ENCODE assay signal across 1 cellular context in the genomic region with DNA sequence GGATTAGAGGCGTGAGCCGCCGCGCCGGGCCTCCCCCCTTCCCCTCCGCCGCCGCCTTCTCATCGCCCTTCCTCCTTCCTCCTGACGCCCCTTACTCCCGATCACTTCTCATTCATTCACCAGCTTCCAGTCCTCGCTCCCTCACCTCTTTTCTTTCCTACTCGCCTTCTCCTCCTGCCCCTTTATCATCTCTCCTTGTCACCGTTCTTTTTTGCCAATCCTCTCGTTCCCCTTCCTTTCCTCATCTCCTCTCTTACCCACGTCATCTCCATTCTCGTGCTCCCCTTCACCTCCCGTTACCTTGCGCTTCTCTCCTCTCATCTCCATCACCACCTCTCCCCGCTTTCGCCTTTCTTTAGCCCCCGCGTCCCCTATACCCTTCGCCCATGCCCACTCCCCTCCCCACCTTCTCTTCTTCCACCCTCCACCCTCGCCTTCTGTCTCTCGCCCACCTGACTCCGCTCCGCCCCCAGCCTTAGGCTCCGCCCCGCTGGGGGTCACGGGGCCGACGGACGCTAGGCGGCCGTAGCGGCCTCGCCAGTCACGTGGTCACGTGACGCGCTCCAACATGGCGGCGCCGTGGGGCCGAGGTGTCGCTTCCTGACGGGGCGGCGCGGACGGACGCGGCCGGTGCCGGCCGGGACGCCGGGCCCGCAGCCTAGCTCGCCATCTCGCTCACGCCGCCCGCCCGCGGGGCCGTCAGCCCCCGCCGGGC.
TF ChIP-seq lines count a peak whose summit lies in the region.

A gene (plus strand): TSS at position 544 of the 715 bp plus-strand sequence. CDS start 179 bp downstream, outside the sequence.

TF ChIP-seq in K562, 482 proteins besides CTCF, POLR2A, EP300 and RAD21 (continued from another document and continues in another):
- TF ChIP-seq, protein P1, sequence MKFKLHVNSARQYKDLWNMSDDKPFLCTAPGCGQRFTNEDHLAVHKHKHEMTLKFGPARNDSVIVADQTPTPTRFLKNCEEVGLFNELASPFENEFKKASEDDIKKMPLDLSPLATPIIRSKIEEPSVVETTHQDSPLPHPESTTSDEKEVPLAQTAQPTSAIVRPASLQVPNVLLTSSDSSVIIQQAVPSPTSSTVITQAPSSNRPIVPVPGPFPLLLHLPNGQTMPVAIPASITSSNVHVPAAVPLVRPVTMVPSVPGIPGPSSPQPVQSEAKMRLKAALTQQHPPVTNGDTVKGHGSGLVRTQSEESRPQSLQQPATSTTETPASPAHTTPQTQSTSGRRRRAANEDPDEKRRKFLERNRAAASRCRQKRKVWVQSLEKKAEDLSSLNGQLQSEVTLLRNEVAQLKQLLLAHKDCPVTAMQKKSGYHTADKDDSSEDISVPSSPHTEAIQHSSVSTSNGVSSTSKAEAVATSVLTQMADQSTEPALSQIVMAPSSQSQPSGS (CRISPR knock-in tag; IDR thresholded peaks at IDR 0.05) = no peak
- TF ChIP-seq STAG1 (CRISPR knock-in tag; IDR thresholded peaks at IDR 0.05; ENCODE audit: borderline replicate concordance) (no peak), POLR3G (IDR thresholded peaks at IDR 0.05; ENCODE audit: extremely low read depth, insufficient read length, insufficient replicate concordance) (no peak), JUNB (CRISPR knock-in tag; conservative IDR thresholded peaks at IDR 0.05) (no peak), ZNF324 (CRISPR knock-in tag; IDR thresholded peaks at IDR 0.05) (no peak), ZNF830 (CRISPR knock-in tag; IDR thresholded peaks at IDR 0.05) (no peak), TCFL5 (CRISPR knock-in tag; conservative IDR thresholded peaks at IDR 0.05) (no peak), ZNF778 (CRISPR knock-in tag; IDR thresholded peaks at IDR 0.05) (no peak), ZNF24 (IDR thresholded peaks at IDR 0.05) (no peak), NBN (IDR thresholded peaks at IDR 0.05; ENCODE audit: low read depth) (peak; percentile 98), PHB2 (IDR thresholded peaks at IDR 0.05; ENCODE audit: low read depth) (peak; percentile 88; the same call in 1 of the 2 replicates), ZNF589 (CRISPR knock-in tag; IDR thresholded peaks at IDR 0.05; ENCODE audit: low read depth) (peak; percentile 54), RCOR1 (IDR thresholded peaks at IDR 0.05; ENCODE audit: borderline replicate concordance in 1 of 2, low read depth in 2 of 2, low read length in 2 of 2) (peak in 1 of 2 experiments; percentile 58; a peak in 2 of 4 replicates), MXI1 (IDR thresholded peaks at IDR 0.05; ENCODE audit: low read depth, low read length) (no peak), ZNF445 (CRISPR knock-in tag; IDR thresholded peaks at IDR 0.05; ENCODE audit: low read depth) (no peak), ZNF175 (CRISPR knock-in tag; IDR thresholded peaks at IDR 0.05; ENCODE audit: low read depth) (no peak), BCL6 (CRISPR knock-in tag; IDR thresholded peaks at IDR 0.05) (no peak), ZNF143 (CRISPR knock-in tag; IDR thresholded peaks at IDR 0.05) (0 out of 2 replicates have a peak, but pooled peaks have one; percentile 6), ZFPM2 (CRISPR knock-in tag; IDR thresholded peaks at IDR 0.05) (no peak), POLR2AphosphoS5 (IDR thresholded peaks at IDR 0.05; ENCODE audit: control insufficient read depth, insufficient read depth, low read depth, low read length) (peak; percentile 54; the same call in 1 of the 2 replicates), BRD4 (IDR thresholded peaks at IDR 0.05) (no peak), ETV6 (IDR thresholded peaks at IDR 0.05; ENCODE audit: borderline replicate concordance in 1 of 2, low read depth in 2 of 2, low read length in 1 of 2) (no peak; a peak in 1 of 4 replicates), ETV6 (CRISPR knock-in tag; IDR thresholded peaks at IDR 0.05; ENCODE audit: borderline replicate concordance) (no peak), TAF7 (tag; IDR thresholded peaks at IDR 0.05) (peak; percentile 59; the same call in 1 of the 2 replicates), NR1H2 (CRISPR knock-in tag; IDR thresholded peaks at IDR 0.05) (no peak), NFIX (CRISPR knock-in tag; IDR thresholded peaks at IDR 0.05; ENCODE audit: low read depth) (no peak), ADNP (tag; IDR thresholded peaks at IDR 0.05) (no peak), FOS (IDR thresholded peaks at IDR 0.05; ENCODE audit: extremely low read depth, insufficient read length) (peak; percentile 39), BDP1 (IDR thresholded peaks at IDR 0.05; ENCODE audit: insufficient read depth, insufficient read length) (no peak), ZNF239 (CRISPR knock-in tag; IDR thresholded peaks at IDR 0.05) (no peak), PRPF4 (IDR thresholded peaks at IDR 0.05; ENCODE audit: insufficient read depth, low read depth, low read length, poor library complexity, severe bottlenecking) (no peak), RBM25 (IDR thresholded peaks at IDR 0.05; ENCODE audit: low read depth, low read length, severe bottlenecking) (no peak)
- TF ChIP-seq, protein P2, sequence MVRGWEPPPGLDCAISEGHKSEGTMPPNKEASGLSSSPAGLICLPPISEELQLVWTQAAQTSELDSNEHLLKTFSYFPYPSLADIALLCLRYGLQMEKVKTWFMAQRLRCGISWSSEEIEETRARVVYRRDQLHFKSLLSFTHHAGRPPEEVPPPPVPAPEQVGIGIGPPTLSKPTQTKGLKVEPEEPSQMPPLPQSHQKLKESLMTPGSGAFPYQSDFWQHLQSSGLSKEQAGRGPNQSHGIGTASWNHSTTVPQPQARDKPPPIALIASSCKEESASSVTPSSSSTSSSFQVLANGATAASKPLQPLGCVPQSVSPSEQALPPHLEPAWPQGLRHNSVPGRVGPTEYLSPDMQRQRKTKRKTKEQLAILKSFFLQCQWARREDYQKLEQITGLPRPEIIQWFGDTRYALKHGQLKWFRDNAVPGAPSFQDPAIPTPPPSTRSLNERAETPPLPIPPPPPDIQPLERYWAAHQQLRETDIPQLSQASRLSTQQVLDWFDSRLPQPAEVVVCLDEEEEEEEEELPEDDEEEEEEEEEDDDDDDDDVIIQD (CRISPR knock-in tag; IDR thresholded peaks at IDR 0.05) = no peak
- TF ChIP-seq, protein P3, sequence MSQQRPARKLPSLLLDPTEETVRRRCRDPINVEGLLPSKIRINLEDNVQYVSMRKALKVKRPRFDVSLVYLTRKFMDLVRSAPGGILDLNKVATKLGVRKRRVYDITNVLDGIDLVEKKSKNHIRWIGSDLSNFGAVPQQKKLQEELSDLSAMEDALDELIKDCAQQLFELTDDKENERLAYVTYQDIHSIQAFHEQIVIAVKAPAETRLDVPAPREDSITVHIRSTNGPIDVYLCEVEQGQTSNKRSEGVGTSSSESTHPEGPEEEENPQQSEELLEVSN (IDR thresholded peaks at IDR 0.05; ENCODE audit: borderline replicate concordance in 1 of 2, extremely low read depth in 1 of 2, insufficient read depth in 1 of 2, insufficient read length in 1 of 2, low read depth in 1 of 2, low read length in 1 of 2, poor library complexity in 1 of 2, severe bottlenecking in 1 of 2) = peak; percentile 40 to 72
- TF ChIP-seq, protein P4, sequence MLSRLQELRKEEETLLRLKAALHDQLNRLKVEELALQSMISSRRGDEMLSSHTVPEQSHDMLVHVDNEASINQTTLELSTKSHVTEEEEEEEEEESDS (CRISPR knock-in tag; IDR thresholded peaks at IDR 0.05) = no peak
- TF ChIP-seq, protein P5, sequence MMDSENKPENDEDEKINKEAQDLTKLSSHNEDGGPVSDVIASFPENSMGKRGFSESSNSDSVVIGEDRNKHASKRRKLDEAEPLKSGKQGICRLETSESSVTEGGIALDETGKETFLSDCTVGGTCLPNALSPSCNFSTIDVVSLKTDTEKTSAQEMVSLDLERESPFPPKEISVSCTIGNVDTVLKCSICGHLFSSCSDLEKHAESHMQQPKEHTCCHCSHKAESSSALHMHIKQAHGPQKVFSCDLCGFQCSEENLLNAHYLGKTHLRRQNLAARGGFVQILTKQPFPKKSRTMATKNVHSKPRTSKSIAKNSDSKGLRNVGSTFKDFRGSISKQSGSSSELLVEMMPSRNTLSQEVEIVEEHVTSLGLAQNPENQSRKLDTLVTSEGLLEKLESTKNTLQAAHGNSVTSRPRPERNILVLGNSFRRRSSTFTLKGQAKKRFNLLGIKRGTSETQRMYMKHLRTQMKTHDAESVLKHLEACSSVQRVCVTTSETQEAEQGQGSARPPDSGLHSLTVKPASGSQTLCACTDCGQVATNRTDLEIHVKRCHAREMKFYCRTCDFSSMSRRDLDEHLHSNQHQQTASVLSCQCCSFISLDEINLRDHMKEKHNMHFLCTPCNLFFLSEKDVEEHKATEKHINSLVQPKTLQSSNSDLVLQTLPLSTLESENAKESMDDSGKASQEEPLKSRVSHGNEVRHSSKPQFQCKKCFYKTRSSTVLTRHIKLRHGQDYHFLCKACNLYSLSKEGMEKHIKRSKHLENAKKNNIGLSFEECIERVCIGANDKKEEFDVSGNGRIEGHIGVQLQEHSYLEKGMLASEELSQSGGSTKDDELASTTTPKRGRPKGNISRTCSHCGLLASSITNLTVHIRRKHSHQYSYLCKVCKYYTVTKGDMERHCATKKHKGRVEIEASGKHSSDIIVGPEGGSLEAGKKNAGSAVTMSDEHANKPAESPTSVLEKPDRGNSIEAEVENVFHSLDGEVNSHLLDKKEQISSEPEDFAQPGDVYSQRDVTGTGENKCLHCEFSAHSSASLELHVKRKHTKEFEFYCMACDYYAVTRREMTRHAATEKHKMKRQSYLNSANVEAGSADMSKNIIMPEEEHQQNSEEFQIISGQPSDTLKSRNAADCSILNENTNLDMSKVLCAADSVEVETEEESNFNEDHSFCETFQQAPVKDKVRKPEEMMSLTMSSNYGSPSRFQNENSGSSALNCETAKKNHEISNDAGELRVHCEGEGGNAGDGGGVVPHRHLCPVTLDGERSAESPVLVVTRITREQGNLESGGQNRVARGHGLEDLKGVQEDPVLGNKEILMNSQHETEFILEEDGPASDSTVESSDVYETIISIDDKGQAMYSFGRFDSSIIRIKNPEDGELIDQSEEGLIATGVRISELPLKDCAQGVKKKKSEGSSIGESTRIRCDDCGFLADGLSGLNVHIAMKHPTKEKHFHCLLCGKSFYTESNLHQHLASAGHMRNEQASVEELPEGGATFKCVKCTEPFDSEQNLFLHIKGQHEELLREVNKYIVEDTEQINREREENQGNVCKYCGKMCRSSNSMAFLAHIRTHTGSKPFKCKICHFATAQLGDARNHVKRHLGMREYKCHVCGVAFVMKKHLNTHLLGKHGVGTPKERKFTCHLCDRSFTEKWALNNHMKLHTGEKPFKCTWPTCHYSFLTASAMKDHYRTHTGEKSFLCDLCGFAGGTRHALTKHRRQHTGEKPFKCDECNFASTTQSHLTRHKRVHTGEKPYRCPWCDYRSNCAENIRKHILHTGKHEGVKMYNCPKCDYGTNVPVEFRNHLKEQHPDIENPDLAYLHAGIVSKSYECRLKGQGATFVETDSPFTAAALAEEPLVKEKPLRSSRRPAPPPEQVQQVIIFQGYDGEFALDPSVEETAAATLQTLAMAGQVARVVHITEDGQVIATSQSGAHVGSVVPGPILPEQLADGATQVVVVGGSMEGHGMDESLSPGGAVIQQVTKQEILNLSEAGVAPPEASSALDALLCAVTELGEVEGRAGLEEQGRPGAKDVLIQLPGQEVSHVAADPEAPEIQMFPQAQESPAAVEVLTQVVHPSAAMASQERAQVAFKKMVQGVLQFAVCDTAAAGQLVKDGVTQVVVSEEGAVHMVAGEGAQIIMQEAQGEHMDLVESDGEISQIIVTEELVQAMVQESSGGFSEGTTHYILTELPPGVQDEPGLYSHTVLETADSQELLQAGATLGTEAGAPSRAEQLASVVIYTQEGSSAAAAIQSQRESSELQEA (IDR thresholded peaks at IDR 0.05; ENCODE audit: low read depth) = peak; percentile 63; the same call in 1 of the 2 replicates
- TF ChIP-seq, protein P6, sequence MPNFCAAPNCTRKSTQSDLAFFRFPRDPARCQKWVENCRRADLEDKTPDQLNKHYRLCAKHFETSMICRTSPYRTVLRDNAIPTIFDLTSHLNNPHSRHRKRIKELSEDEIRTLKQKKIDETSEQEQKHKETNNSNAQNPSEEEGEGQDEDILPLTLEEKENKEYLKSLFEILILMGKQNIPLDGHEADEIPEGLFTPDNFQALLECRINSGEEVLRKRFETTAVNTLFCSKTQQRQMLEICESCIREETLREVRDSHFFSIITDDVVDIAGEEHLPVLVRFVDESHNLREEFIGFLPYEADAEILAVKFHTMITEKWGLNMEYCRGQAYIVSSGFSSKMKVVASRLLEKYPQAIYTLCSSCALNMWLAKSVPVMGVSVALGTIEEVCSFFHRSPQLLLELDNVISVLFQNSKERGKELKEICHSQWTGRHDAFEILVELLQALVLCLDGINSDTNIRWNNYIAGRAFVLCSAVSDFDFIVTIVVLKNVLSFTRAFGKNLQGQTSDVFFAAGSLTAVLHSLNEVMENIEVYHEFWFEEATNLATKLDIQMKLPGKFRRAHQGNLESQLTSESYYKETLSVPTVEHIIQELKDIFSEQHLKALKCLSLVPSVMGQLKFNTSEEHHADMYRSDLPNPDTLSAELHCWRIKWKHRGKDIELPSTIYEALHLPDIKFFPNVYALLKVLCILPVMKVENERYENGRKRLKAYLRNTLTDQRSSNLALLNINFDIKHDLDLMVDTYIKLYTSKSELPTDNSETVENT (CRISPR knock-in tag; IDR thresholded peaks at IDR 0.05) = peak; percentile 48
- TF ChIP-seq, protein P7, sequence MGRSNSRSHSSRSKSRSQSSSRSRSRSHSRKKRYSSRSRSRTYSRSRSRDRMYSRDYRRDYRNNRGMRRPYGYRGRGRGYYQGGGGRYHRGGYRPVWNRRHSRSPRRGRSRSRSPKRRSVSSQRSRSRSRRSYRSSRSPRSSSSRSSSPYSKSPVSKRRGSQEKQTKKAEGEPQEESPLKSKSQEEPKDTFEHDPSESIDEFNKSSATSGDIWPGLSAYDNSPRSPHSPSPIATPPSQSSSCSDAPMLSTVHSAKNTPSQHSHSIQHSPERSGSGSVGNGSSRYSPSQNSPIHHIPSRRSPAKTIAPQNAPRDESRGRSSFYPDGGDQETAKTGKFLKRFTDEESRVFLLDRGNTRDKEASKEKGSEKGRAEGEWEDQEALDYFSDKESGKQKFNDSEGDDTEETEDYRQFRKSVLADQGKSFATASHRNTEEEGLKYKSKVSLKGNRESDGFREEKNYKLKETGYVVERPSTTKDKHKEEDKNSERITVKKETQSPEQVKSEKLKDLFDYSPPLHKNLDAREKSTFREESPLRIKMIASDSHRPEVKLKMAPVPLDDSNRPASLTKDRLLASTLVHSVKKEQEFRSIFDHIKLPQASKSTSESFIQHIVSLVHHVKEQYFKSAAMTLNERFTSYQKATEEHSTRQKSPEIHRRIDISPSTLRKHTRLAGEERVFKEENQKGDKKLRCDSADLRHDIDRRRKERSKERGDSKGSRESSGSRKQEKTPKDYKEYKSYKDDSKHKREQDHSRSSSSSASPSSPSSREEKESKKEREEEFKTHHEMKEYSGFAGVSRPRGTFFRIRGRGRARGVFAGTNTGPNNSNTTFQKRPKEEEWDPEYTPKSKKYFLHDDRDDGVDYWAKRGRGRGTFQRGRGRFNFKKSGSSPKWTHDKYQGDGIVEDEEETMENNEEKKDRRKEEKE (IDR thresholded peaks at IDR 0.05; ENCODE audit: borderline replicate concordance in 1 of 2, control insufficient read depth in 1 of 2, low read depth in 2 of 2, low read length in 1 of 2) = peak in 1 of 2 experiments; percentile 88; a peak in 2 of 4 replicates
